ENCODE assay signal across 7 cellular contexts in genomic region chr10:76036410-76036940, GRCh38.
DNase-seq lines count a peak whose midpoint lies in the region; ATAC-seq and TF ChIP-seq lines count a peak whose summit lies in the region.

No MANE protein-coding gene starts in this region.

- H3K27me3 ChIP-seq in MG63 (no peaks in the 10 kb centered on the region), right lobe of liver (no peaks in the 10 kb centered on the region)

- H3K27ac ChIP-seq in VCaP, result peak overlapping the region; percentile 97; the same call in 1 of the 2 replicates
- H3K27ac ChIP-seq in right lobe of liver, result peak overlapping the region in 2 of 3 donors; percentile 37 to 44

- DNase-seq in GM04504 (ENCODE audit: low read depth) (peak; percentile 27), MG63 (peak; percentile 59), dermis microvascular lymphatic vessel endothelial cell (ENCODE audit: low read depth in 2 of 2) (peak; percentile 27 to 53), right lobe of liver (peak; percentile 74 to 81 (median 75))
- DNase-seq in stimulated activated CD4-positive, alpha-beta T cell treated with anti-CD3 and anti-CD28 coated beads, TNF-alpha, amount 100 ng/mL, for 48 hours (ENCODE audit: low read depth in 3 of 3), result peak in 2 of 3 donors; percentile 13 to 20

- intact Hi-C loops in right lobe of liver (cut with DNase I), result loop anchor here in 1 of 2 donors (10.0 kb wide), 1 partner anchor 642 kb away; no protein-coding TSS in a partner anchor

- ATAC-seq in GM21825 (IDR thresholded peaks at IDR 0.05; ENCODE audit: unreplicated experiment), result peak; percentile 70
- ATAC-seq in right lobe of liver, result peak; percentile 61 to 79 (median 72)

- H3K9me3 ChIP-seq in MG63 (no peaks in the 10 kb centered on the region), right lobe of liver (peaks cover 0 to 2% (median 0%) of the 10 kb centered on the region in 4 donors)

- TF ChIP-seq POLR2A in right lobe of liver (IDR thresholded peaks at IDR 0.05), result no peak

- TF ChIP-seq CTCF in VCaP (conservative IDR thresholded peaks at IDR 0.05) (peak; percentile 93), right lobe of liver (IDR thresholded peaks at IDR 0.05) (peak; percentile 75 to 92 (median 90))

- H3K36me3 ChIP-seq in MG63 (no peaks in the 10 kb centered on the region), right lobe of liver (no peaks in the 10 kb centered on the region)

- WGBS in right lobe of liver (ENCODE audit: insufficient coverage, low coverage, low lambda C conversion rate, missing lambda C conversion rate), result 17% methylated on average over 8 of the region's 11 CpGs

- peaks cover 0 to 49% (median 13%) of the 10 kb centered on the region in 4 donors for H3K4me1 ChIP-seq in right lobe of liver

- H3K4me3 ChIP-seq in MG63 (no peak overlapping the region), right lobe of liver (no peak overlapping the region)

Comparison
In these comparisons a context has a peak if more than half of its experiments do, and no peak if none do; other contexts are left out.
1. DNase-seq: peak in every context shown above with its lines; median percentile 75 in right lobe of liver; 59 in MG63; 40 in dermis microvascular lymphatic vessel endothelial cell; 27 in GM04504; 16 in stimulated activated CD4-positive, alpha-beta T cell treated with anti-CD3 and anti-CD28 coated beads, TNF-alpha, amount 100 ng/mL, for 48 hours.